23 cellular contexts compared by ENCODE assay signal in genomic region chrX:24955372-24955771, GRCh38.
"Had no signal": no experiment of that assay in that cellular context is flagged by ENCODE, and none has a peak within 500 bp of the region (broad histone marks: within the 10 kb centered on the region; RNA-seq: fewer than 3 reads in every experiment).

No MANE protein-coding gene starts in this region.

- H3K4me1 ChIP-seq: SJSA1 had no signal

- H3K27ac ChIP-seq: HL-60, SJSA1, SK-N-MC had no signal

- H3K4me3 ChIP-seq: MG63, SJSA1, SK-N-MC had no signal

- DNase-seq: Karpas-422, KG1, MG63, NCI-H1092, NCI-H1105 treated with DMSO at 0.1 percent for 48 hours, NCI-H1417 treated with DMSO at 0.1 percent for 48 hours, NCI-H146, NCI-H1694 treated with DMSO at 0.1 percent for 48 hours, NCI-H1930, NCI-H2081 treated with DMSO at 0.1 percent for 48 hours, NCI-H2171, NCI-H226, NCI-H446, NCI-H510A, NCI-H524 treated with DMSO at 0.1 percent for 48 hours, NCI-H69, NCI-H774, Right ventricle myocardium superior, RPMI8226, SIG-M5 had no signal

- H3K27me3 ChIP-seq: MG63, SJSA1 had no signal

- H3K36me3 ChIP-seq: MG63, SJSA1 had no signal

- H3K9me3 ChIP-seq: MG63, SJSA1 had no signal
